Comparison of ENCODE assay signal across 15 cellular contexts in genomic region chr22:22165936-22166710, GRCh38.
"Had no signal": no experiment of that assay in that cellular context is flagged by ENCODE, and none has a peak within 500 bp of the region (broad histone marks: within the 10 kb centered on the region; RNA-seq: fewer than 3 reads in every experiment).

No MANE protein-coding gene starts in this region.

- H3K9me3 ChIP-seq: ascending aorta, breast epithelium, pancreas, suprapubic skin had no signal

- H3K27ac Mint-ChIP-seq: activated CD4-positive, alpha-beta memory T cell treated with anti-CD3 and anti-CD28 coated beads for 36 hours; activated CD8-positive, alpha-beta memory T cell treated with anti-CD3 and anti-CD28 coated beads, Interleukin-2, amount 10 ng/mL, durations not matched to agents 7 days and 5 days; activated naive CD4-positive, alpha-beta T cell treated with anti-CD3 and anti-CD28 coated beads, Interleukin-2, amount 10 ng/mL, durations not matched to agents 7 days and 5 days; activated T-helper 2 cell treated with anti-CD3 and anti-CD28 coated beads, Interferon-gamma antibody, Interleukin-2, Interleukin-4, amounts not matched to agents 10 μg/mL and 5 μg/mL and 100 μg/mL, durations not matched to agents 14 hours and 24 hours and 36 hours; endodermal cell; type B pancreatic cell had no signal

- H3K36me3 Mint-ChIP-seq: activated CD4-positive, alpha-beta memory T cell treated with anti-CD3 and anti-CD28 coated beads for 36 hours; activated CD8-positive, alpha-beta memory T cell treated with anti-CD3 and anti-CD28 coated beads, Interleukin-2, amount 10 ng/mL, durations not matched to agents 7 days and 5 days; activated naive CD4-positive, alpha-beta T cell treated with anti-CD3 and anti-CD28 coated beads, Interleukin-2, amount 10 ng/mL, durations not matched to agents 7 days and 5 days; type B pancreatic cell had no signal

- H3K27ac ChIP-seq: ascending aorta, breast epithelium, pancreas, suprapubic skin had no signal

- H3K4me3 Mint-ChIP-seq: activated CD4-positive, alpha-beta memory T cell treated with anti-CD3 and anti-CD28 coated beads for 36 hours; activated CD8-positive, alpha-beta memory T cell treated with anti-CD3 and anti-CD28 coated beads, Interleukin-2, amount 10 ng/mL, durations not matched to agents 7 days and 5 days; activated naive CD4-positive, alpha-beta T cell treated with anti-CD3 and anti-CD28 coated beads, Interleukin-2, amount 10 ng/mL, durations not matched to agents 7 days and 5 days; endodermal cell; type B pancreatic cell had no signal

- H3K27me3 ChIP-seq: ascending aorta, pancreas had no signal

- H3K4me3 ChIP-seq: ascending aorta, breast epithelium, lung, pancreas, suprapubic skin had no signal

- DNase-seq: activated CD4-positive, alpha-beta memory T cell treated with anti-CD3 and anti-CD28 coated beads for 36 hours; activated CD4-positive, alpha-beta T cell treated with anti-CD3 and anti-CD28 coated beads for 1 hour; activated CD8-positive, alpha-beta memory T cell treated with anti-CD3 and anti-CD28 coated beads, Interleukin-2, amount 10 ng/mL, durations not matched to agents 7 days and 5 days; activated naive CD4-positive, alpha-beta T cell treated with anti-CD3 and anti-CD28 coated beads, Interleukin-2, amount 10 ng/mL, durations not matched to agents 7 days and 5 days; activated T-cell treated with anti-CD3 and anti-CD28 coated beads, Interleukin-2, amount 50 U/mL, for 1 hour; endodermal cell; midbrain; pancreas; stimulated activated naive CD4-positive, alpha-beta T cell had no signal

- H3K4me1 ChIP-seq: ascending aorta, breast epithelium, pancreas had no signal

- H3K36me3 ChIP-seq: ascending aorta, breast epithelium, pancreas, suprapubic skin had no signal

- ATAC-seq: activated CD8-positive, alpha-beta memory T cell treated with anti-CD3 and anti-CD28 coated beads, Interleukin-2, amount 10 ng/mL, durations not matched to agents 7 days and 5 days; pancreas had no signal
